1 cellular context compared by ENCODE assay signal in genomic region chr1:155214702-155215101, GRCh38. TPM values are rescaled to one million over a fixed set of nuclear protein-coding genes. Genes with fewer than 3 reads are reported as not detected.
"Had no signal": no experiment of that assay in that cellular context is flagged by ENCODE, and none has a peak within 500 bp of the region (broad histone marks: within the 10 kb centered on the region; RNA-seq: fewer than 3 reads in every experiment).

No MANE protein-coding gene starts in this region.

RNA-seq across cellular contexts. Expression of gene TRIM46, which starts 41.1 kb away (rescaled TPM):
- total RNA-seq: ascending aorta had no signal
